In genomic region chr13:76992548-76993001, GRCh38 we compare ENCODE assay signal across 8 cellular contexts. TPM values are rescaled to one million over a fixed set of nuclear protein-coding genes. Genes with fewer than 3 reads are reported as not detected.
DNase-seq lines count a peak whose midpoint lies in the region; ATAC-seq and TF ChIP-seq lines count a peak whose summit lies in the region.

No MANE protein-coding gene starts in this region.

- H4K20me1 ChIP-seq in H9 (ENCODE audit: control insufficient read depth, insufficient read depth, insufficient read length): no peaks in the 10 kb centered on the region

- no peak overlapping the region for H3K4ac ChIP-seq in H9 (ENCODE audit: low read depth, low read length)

- H3K23ac ChIP-seq in H9 (ENCODE audit: insufficient read length, low read depth, low read length): no peak overlapping the region

- H3K9me3 Mint-ChIP-seq in H9: no peaks in the 10 kb centered on the region; a peak in 1 of 5 replicates

- H3K27ac ChIP-seq in H9 (ENCODE audit: insufficient read length, low read depth, low read length) (peak overlapping the region; percentile 30), SK-N-MC (peak overlapping the region; percentile 40; the same call in 1 of the 2 replicates), cingulate gyrus (ENCODE audit: low read depth, low read length) (peak overlapping the region; percentile 92), right lobe of liver (peak overlapping the region; percentile 88 to 93 (median 92))

- no peak overlapping the region for H2BK12ac ChIP-seq in H9 (ENCODE audit: insufficient read length, low read depth, low read length)

- H2BK5ac ChIP-seq in H9 (ENCODE audit: insufficient read length, low read length): no peak overlapping the region

- H3K27ac Mint-ChIP-seq in H9: peak overlapping the region; percentile 93 to 99 (median 98); a peak in 6 of 7 replicates

- H3K27me3 ChIP-seq in H9 (ENCODE audit: insufficient read depth, low read length) (no peaks in the 10 kb centered on the region), right lobe of liver (no peaks in the 10 kb centered on the region)

- peaks cover 20% of the 10 kb centered on the region in 2 experiments for H3K4me1 Mint-ChIP-seq in H9

- H3K4me3 ChIP-seq in SK-N-MC: peak overlapping the region; percentile 98
- peak overlapping the region; percentile 78 to 86 (median 81) for H3K4me3 ChIP-seq in right lobe of liver

- H4K8ac ChIP-seq in H9 (replicated peaks; ENCODE audit: insufficient read length, low read depth, low read length): no peak overlapping the region

- H3K4me1 ChIP-seq in H9 (ENCODE audit: insufficient read depth, low read length) (no peaks in the 10 kb centered on the region; the same call in 1 of the 2 replicates), right lobe of liver (peaks cover 0 to 11% (median 0%) of the 10 kb centered on the region in 4 donors)

- H3K56ac ChIP-seq in H9 (ENCODE audit: insufficient read length, low read depth, low read length): no peak overlapping the region

- no peak overlapping the region for H2AK5ac ChIP-seq in H9 (ENCODE audit: insufficient read length, low read length)

- peaks cover 26% of the 10 kb centered on the region for H3K36me3 ChIP-seq in SK-N-MC (ENCODE audit: insufficient read depth, low read length)
- peaks cover 0 to 6% (median 0%) of the 10 kb centered on the region in 4 donors for H3K36me3 ChIP-seq in right lobe of liver

- H4K91ac ChIP-seq in H9 (ENCODE audit: insufficient read length, low read depth, low read length): no peak overlapping the region

- H3K18ac ChIP-seq in H9 (ENCODE audit: insufficient read length, low read depth, low read length): peak overlapping the region; percentile 90

- H4K5ac ChIP-seq in H9 (ENCODE audit: insufficient read length, low read depth, low read length): peak overlapping the region; percentile 93

- H3T11ph ChIP-seq in H9 (ENCODE audit: low read length): no peak overlapping the region

- DNase-seq in C1 segment of cervical spinal cord (lab: John Stamatoyannopoulos, UW): peak in 10 of 14 donors; percentile 18 to 64 (median 46)
- no peak for DNase-seq in H9
- no peak for DNase-seq in SK-N-MC (ENCODE audit: low read depth, low spot score)
- peak; percentile 46 to 64 (median 52) for DNase-seq in right lobe of liver
- peak; percentile 19 for DNase-seq in stimulated activated naive CD8-positive, alpha-beta T cell treated with anti-CD3 and anti-CD28 coated beads, Interleukin-15, Interleukin-2, amounts not matched to agents 100 U/mL and 50 U/mL, for 24 hours
- no peak for DNase-seq in NCI-H510A treated with DMSO at 0.1 percent for 48 hours (lab: John Stamatoyannopoulos, UW)

- H2AFZ ChIP-seq in H9 (ENCODE audit: low read length): no peak overlapping the region

- H2BK15ac ChIP-seq in H9 (ENCODE audit: low read depth, low read length): no peak overlapping the region

- ATAC-seq in right lobe of liver (peak; percentile 35 to 57 (median 40)), HG02623 (IDR thresholded peaks at IDR 0.05; ENCODE audit: unreplicated experiment) (no peak)
- ATAC-seq in stimulated activated naive CD8-positive, alpha-beta T cell treated with anti-CD3 and anti-CD28 coated beads, Interleukin-15, Interleukin-2, amounts not matched to agents 100 U/mL and 50 U/mL, for 24 hours: no peak

- H3K27me3 Mint-ChIP-seq in H9 (ENCODE audit: low read depth): peaks cover 9% of the 10 kb centered on the region; the same call in 1 of the 2 replicates

- peak overlapping the region; percentile 94 for H3K9ac ChIP-seq in H9 (ENCODE audit: extremely low read depth, insufficient read length, low read length)
- H3K9ac ChIP-seq in SK-N-MC (ENCODE audit: insufficient read length): peak overlapping the region; percentile 91

- WGBS in H9 (ENCODE audit: extremely low coverage, insufficient read length, low lambda C conversion rate): no CpG with 5 or more reads among the region's 20 CpGs
- WGBS in right lobe of liver (ENCODE audit: insufficient coverage, low coverage, low lambda C conversion rate, missing lambda C conversion rate): 4% methylated on average over 20 of the region's 20 CpGs

- H3K79me2 ChIP-seq in H9 (ENCODE audit: insufficient read depth, low read length): no peaks in the 10 kb centered on the region

- no peaks in the 10 kb centered on the region for H3K79me1 ChIP-seq in H9 (ENCODE audit: insufficient read depth, low read depth, low read length, poor library complexity, severe bottlenecking)

- H3K9me3 ChIP-seq in H9 (ENCODE audit: control insufficient read depth, low read depth, low read length) (no peaks in the 10 kb centered on the region), SK-N-MC (ENCODE audit: low read depth, low read length) (no peaks in the 10 kb centered on the region), right lobe of liver (no peaks in the 10 kb centered on the region)

- no peak overlapping the region for H2BK120ac ChIP-seq in H9 (ENCODE audit: low read depth, low read length, poor library complexity, severe bottlenecking)

- H3K4me3 Mint-ChIP-seq in H9: peak overlapping the region; percentile 95 to 99

- intact Hi-C loops in right lobe of liver (cut with DNase I): no loop called here

- no peak overlapping the region for H2BK20ac ChIP-seq in H9 (ENCODE audit: low read depth, low read length, poor library complexity, severe bottlenecking)

- H3K4me2 ChIP-seq in H9 (ENCODE audit: insufficient read depth, insufficient read length, low read length): peak overlapping the region; percentile 88

- no peak for TF ChIP-seq CTCF in H9 (conservative IDR thresholded peaks at IDR 0.05)
- TF ChIP-seq CTCF in right lobe of liver (IDR thresholded peaks at IDR 0.05): no peak

- H3K36me3 Mint-ChIP-seq in H9 (ENCODE audit: insufficient read depth in 1 of 3, low read depth in 3 of 3): peaks cover 0 to 14% (median 11%) of the 10 kb centered on the region in 3 experiments; a peak in 5 of 7 replicates

- no peak for TF ChIP-seq POLR2A in right lobe of liver (IDR thresholded peaks at IDR 0.05)

- peak overlapping the region; percentile 92 for H3K14ac ChIP-seq in H9 (ENCODE audit: insufficient read depth, low read length)

- H3K23me2 ChIP-seq in H9 (ENCODE audit: insufficient read length, low read depth, low read length, poor library complexity, severe bottlenecking): peaks cover 8% of the 10 kb centered on the region

RNA-seq across cellular contexts. Expression of gene CLN5, which starts 0.7 kb away (rescaled TPM):
- total RNA-seq in H9 (2021): 8.3 and 10.1 TPM in 2 replicates
- total RNA-seq in right lobe of liver: 10 to 100 TPM; 14.7 to 26.5 (median 18.5) TPM

RNA-seq across cellular contexts. Expression of gene FBXL3, which starts 34.4 kb away (rescaled TPM):
- 16.4 and 16.7 TPM in 2 replicates for total RNA-seq in H9 (2021)
- 10 to 100 TPM; 13.6 to 31.4 (median 19.7) TPM for total RNA-seq in right lobe of liver

RNA-seq across cellular contexts. Expression of gene ACOD1, which starts 44.3 kb away (rescaled TPM):
- total RNA-seq in H9 (2021): not detected in 2 replicates
- total RNA-seq in right lobe of liver: not detected

Comparison
In these comparisons a context has a peak if more than half of its experiments do, and no peak if none do; other contexts are left out.
1. DNase-seq: peak in C1 segment of cervical spinal cord (10 of 14), right lobe of liver (3 of 3) and stimulated activated naive CD8-positive, alpha-beta T cell treated with anti-CD3 and anti-CD28 coated beads, Interleukin-15, Interleukin-2, amounts not matched to agents 100 U/mL and 50 U/mL, for 24 hours (single experiment); none in H9 (single experiment), SK-N-MC (single experiment) and NCI-H510A treated with DMSO at 0.1 percent for 48 hours (single experiment).
2. H3K27ac ChIP-seq: peak in every context shown above with its lines; median percentile 92 in cingulate gyrus; 92 in right lobe of liver; 40 in SK-N-MC; 30 in H9.
3. ATAC-seq: peak in right lobe of liver (4 of 4); none in stimulated activated naive CD8-positive, alpha-beta T cell treated with anti-CD3 and anti-CD28 coated beads, Interleukin-15, Interleukin-2, amounts not matched to agents 100 U/mL and 50 U/mL, for 24 hours (single experiment) and HG02623 (single experiment).